8 cellular contexts compared by ENCODE assay signal in the genomic region with DNA sequence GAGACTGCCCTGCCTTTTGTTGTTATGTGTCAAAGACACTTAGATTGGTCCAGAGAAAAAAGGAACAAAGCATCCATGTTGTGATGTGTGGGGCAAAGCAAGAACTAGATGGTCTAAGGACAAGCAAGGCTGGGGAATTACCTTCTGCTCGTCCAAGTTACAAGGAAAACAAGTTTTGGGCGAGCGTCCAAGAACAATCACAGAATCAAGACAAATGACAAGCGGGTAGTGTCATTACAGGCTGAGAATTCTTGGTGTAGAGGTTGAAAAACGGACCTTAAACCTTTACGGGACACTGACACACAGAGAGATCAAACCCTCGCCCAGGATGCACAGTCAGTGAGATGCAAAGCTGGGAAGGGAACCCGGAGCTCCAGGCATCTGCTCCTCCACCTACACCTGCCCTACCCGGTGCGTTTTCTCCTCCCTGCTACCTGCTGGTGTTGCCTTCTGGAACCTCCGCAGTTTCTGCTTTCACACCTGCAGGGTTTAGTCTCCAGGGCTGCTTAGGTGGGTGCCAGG. TPM values are rescaled to one million over a fixed set of nuclear protein-coding genes. Genes with fewer than 3 reads are reported as not detected.
DNase-seq lines count a peak whose midpoint lies in the region; ATAC-seq and TF ChIP-seq lines count a peak whose summit lies in the region.

No MANE protein-coding gene starts in this region.

- TF ChIP-seq POLR2A in upper lobe of left lung (IDR thresholded peaks at IDR 0.05), result no peak

- ATAC-seq in HG03442 (IDR thresholded peaks at IDR 0.05; ENCODE audit: unreplicated experiment) (peak; percentile 11), lower lobe of right lung (peak; percentile 41 to 51), upper lobe of left lung (ENCODE audit: low FRiP score in 2 of 2) (peak in 1 of 2 donors; percentile 24), HG02852 (IDR thresholded peaks at IDR 0.05; ENCODE audit: unreplicated experiment) (no peak)

- in situ Hi-C loops in astrocyte of the cerebellum (cut with HindIII; ENCODE audit: low sequenced_read_pairs), result no loop called here

- intact Hi-C loops in lower lobe of right lung (cut with DNase I), result no loop called here

- DNase-seq in DMS153 (lab: John Stamatoyannopoulos, UW) (peak; percentile 58), DMS153 treated with DMSO at 0.1 percent for 48 hours (lab: John Stamatoyannopoulos, UW; ENCODE audit: unreplicated experiment) (no peak), astrocyte of the cerebellum (ENCODE audit: low read depth) (no peak), lower lobe of right lung (no peak), upper lobe of left lung (no peak), DMS53 (lab: John Stamatoyannopoulos, UW) (no peak)

- H3K27ac ChIP-seq in lower lobe of right lung, result peak overlapping the region; percentile 83
- H3K27ac ChIP-seq in upper lobe of left lung, result peak overlapping the region in 2 of 4 donors; percentile 60 to 73

- H3K9me3 ChIP-seq in lower lobe of right lung, result no peaks in the 10 kb centered on the region
- peaks cover 0 to 8% (median 3%) of the 10 kb centered on the region in 4 donors for H3K9me3 ChIP-seq in upper lobe of left lung

- TF ChIP-seq CTCF in astrocyte of the cerebellum (IDR thresholded peaks at IDR 0.05; ENCODE audit: low read depth, low read length, missing control alignments) (no peak), lower lobe of right lung (IDR thresholded peaks at IDR 0.05) (no peak), upper lobe of left lung (IDR thresholded peaks at IDR 0.05) (no peak)

- 8 to 9% methylated on average over 7 to 11 of the region's 11 CpGs for WGBS in upper lobe of left lung, 2 donors

- no peak for TF ChIP-seq EP300 in upper lobe of left lung (IDR thresholded peaks at IDR 0.05)

- H3K27me3 ChIP-seq in lower lobe of right lung (ENCODE audit: low read depth) (peaks cover 8% of the 10 kb centered on the region), upper lobe of left lung (no peaks in the 10 kb centered on the region)

- H3K4me3 ChIP-seq in astrocyte of the cerebellum (ENCODE audit: low read depth, low read length) (peak overlapping the region; percentile 80), lower lobe of right lung (peak overlapping the region; percentile 98), upper lobe of left lung (peak overlapping the region; percentile 64 to 99 (median 98))

- H3K36me3 ChIP-seq in lower lobe of right lung (no peaks in the 10 kb centered on the region), upper lobe of left lung (peaks cover 4 to 18% (median 10%) of the 10 kb centered on the region in 4 donors)

- H3K4me1 ChIP-seq in lower lobe of right lung (peaks cover 7% of the 10 kb centered on the region), upper lobe of left lung (peaks cover 6 to 12% (median 7%) of the 10 kb centered on the region in 4 donors)

RNA-seq across cellular contexts. Expression of gene ZNF324B, which starts 0.5 kb away (rescaled TPM):
- 8.3 TPM for total RNA-seq in lower lobe of right lung
- total RNA-seq in upper lobe of left lung, result 10 to 100 TPM in 3 of 6 donors, 1 to 10 TPM in 3; 6.9 to 18.9 (median 9.8) TPM

RNA-seq across cellular contexts. Expression of gene ZNF132, which starts 10.9 kb away (rescaled TPM):
- total RNA-seq in lower lobe of right lung (7.4 TPM), upper lobe of left lung (10 to 100 TPM in 1 of 6 donors, 1 to 10 TPM in 5; 3.5 to 18.9 (median 5.0) TPM)

RNA-seq across cellular contexts. Expression of gene ZNF324, which starts 16.0 kb away (rescaled TPM):
- total RNA-seq in lower lobe of right lung (10.0 TPM), upper lobe of left lung (10 to 100 TPM; 10.8 to 39.8 (median 18.0) TPM)

RNA-seq across cellular contexts. Expression of gene ZNF446, which starts 25.3 kb away (rescaled TPM):
- total RNA-seq in lower lobe of right lung (9.1 TPM), upper lobe of left lung (10 to 100 TPM; 10.1 to 30.4 (median 14.4) TPM)

RNA-seq across cellular contexts. Expression of gene ZNF584, which starts 42.4 kb away (rescaled TPM):
- total RNA-seq in lower lobe of right lung, result 10.0 TPM
- total RNA-seq in upper lobe of left lung, result 10 to 100 TPM in 4 of 6 donors, 1 to 10 TPM in 2; 7.4 to 31.0 (median 13.1) TPM
